19 cellular contexts compared by ENCODE assay signal in the genomic region with DNA sequence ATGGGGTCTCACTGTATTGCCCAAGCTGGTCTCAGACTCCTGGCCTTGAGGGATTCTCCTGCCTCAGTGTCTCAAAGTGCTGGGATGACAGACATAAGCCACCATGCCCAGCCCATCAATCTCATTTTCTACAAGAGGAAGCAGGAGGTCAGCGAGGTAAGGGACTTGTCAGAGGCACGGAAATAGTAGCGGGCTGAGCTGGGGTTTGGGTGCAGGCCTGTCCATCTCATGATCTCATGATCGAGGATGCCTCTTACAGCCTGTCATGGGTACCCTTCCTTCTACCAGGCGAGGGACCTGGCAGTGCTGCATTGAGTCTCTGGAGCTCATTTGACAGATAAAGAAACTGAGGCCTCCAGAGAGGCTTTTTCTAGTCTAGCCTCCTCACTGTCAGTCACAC. TPM values are rescaled to one million over a fixed set of nuclear protein-coding genes. Genes with fewer than 3 reads are reported as not detected.
A peak's percentile ranks its signal among the peaks of the same experiment; 100 is the strongest.
DNase-seq lines count a peak whose midpoint lies in the region; ATAC-seq, FAIRE-seq and TF ChIP-seq lines count a peak whose summit lies in the region.
"Had no signal": no experiment of that assay in that cellular context is flagged by ENCODE, and none has a peak within 500 bp of the region (broad histone marks: within the 10 kb centered on the region; RNA-seq: fewer than 3 reads in every experiment).

No MANE protein-coding gene starts in this region.

- no peaks in the 10 kb centered on the region for H4K20me1 ChIP-seq in HepG2 (ENCODE audit: insufficient read depth, low read length)
- H4K20me1 ChIP-seq in K562 (replicated peaks; ENCODE audit: control insufficient read depth, insufficient read depth, low read length), result no peaks in the 10 kb centered on the region
- H4K20me1 ChIP-seq: BLaER1 treated with 17β-estradiol and CSF1 and Interleukin-3, amounts not matched to agents 10 nM and 100 nM had no signal

- ATAC-seq in HepG2, result no peak
- no peak for ATAC-seq in right lobe of liver
- ATAC-seq in K562, result no peak
- no peak for ATAC-seq in GM21528 (IDR thresholded peaks at IDR 0.05; ENCODE audit: low FRiP score, unreplicated experiment)

- H3K9me3 ChIP-seq in HepG2 (ENCODE audit: low read length) (no peaks in the 10 kb centered on the region; the same call in 1 of the 2 replicates), right lobe of liver (no peaks in the 10 kb centered on the region), K562 (replicated peaks; ENCODE audit: control insufficient read depth, insufficient read depth, low read depth, low read length) (no peaks in the 10 kb centered on the region; the same call in 1 of the 2 replicates), mesenchymal stem cell (ENCODE audit: control insufficient read depth, low read length) (peaks cover 2% of the 10 kb centered on the region)
- H3K9me3 ChIP-seq: A549, BE2C had no signal

- no peak overlapping the region for H3K14ac ChIP-seq in mesenchymal stem cell (ENCODE audit: low read length in 2 of 2)

- no TSS peak for BruUV-seq in HepG2 (replicated peaks; lab: Mats Ljungman, UMichigan)
- no TSS peak for BruUV-seq in K562 (replicated peaks; lab: Mats Ljungman, UMichigan)

- no peak overlapping the region for H2BK120ac ChIP-seq in mesenchymal stem cell (ENCODE audit: low read depth, low read length)

- WGBS in HepG2 (ENCODE audit: low lambda C conversion rate), result 70% methylated on average over 4 of the region's 5 CpGs
- WGBS in right lobe of liver (ENCODE audit: insufficient coverage, low coverage, low lambda C conversion rate, missing lambda C conversion rate), result 100% methylated on average over 1 of the region's 5 CpGs
- WGBS in K562 (ENCODE audit: insufficient coverage, low coverage, missing lambda C conversion rate), result 72% methylated on average over 5 of the region's 5 CpGs
- 99% methylated on average over 5 of the region's 5 CpGs for WGBS in mesenchymal stem cell

- H3K18ac ChIP-seq in mesenchymal stem cell (ENCODE audit: low read depth in 1 of 2, low read length in 2 of 2), result no peak overlapping the region

- H3K36me3 ChIP-seq in HepG2 (replicated peaks in 1 of 2; ENCODE audit: control insufficient read depth in 1 of 2, insufficient read depth in 2 of 2, low read length in 2 of 2), result no peaks in the 10 kb centered on the region
- H3K36me3 ChIP-seq in right lobe of liver, result no peaks in the 10 kb centered on the region
- no peaks in the 10 kb centered on the region for H3K36me3 ChIP-seq in K562 (ENCODE audit: control insufficient read depth, insufficient read depth, low read length)
- no peaks in the 10 kb centered on the region for H3K36me3 ChIP-seq in mesenchymal stem cell (ENCODE audit: control insufficient read depth in 1 of 2, insufficient read depth in 2 of 2, low read depth in 1 of 2, low read length in 2 of 2)
- H3K36me3 ChIP-seq: BE2C; BLaER1 treated with 17β-estradiol and CSF1 and Interleukin-3, amounts not matched to agents 10 nM and 100 nM had no signal

- peaks cover 33% of the 10 kb centered on the region for H3K4me1 ChIP-seq in HepG2 (ENCODE audit: insufficient read depth, low read length)
- peaks cover 0 to 5% (median 0%) of the 10 kb centered on the region in 4 donors for H3K4me1 ChIP-seq in right lobe of liver
- peaks cover 6 to 11% of the 10 kb centered on the region in 2 experiments; a peak in 4 of 5 replicates for H3K4me1 ChIP-seq in K562 (replicated peaks in 1 of 2; ENCODE audit: control insufficient read depth in 2 of 2, insufficient read depth in 2 of 2, low read length in 2 of 2)
- H3K4me1 ChIP-seq in mesenchymal stem cell (ENCODE audit: control insufficient read depth, insufficient read depth, low read depth, low read length), result peaks cover 1% of the 10 kb centered on the region

- peaks cover 18% of the 10 kb centered on the region for H3K9me3 Mint-ChIP-seq in activated T-helper 2 cell treated with anti-CD3 and anti-CD28 coated beads, Interferon-gamma antibody, Interleukin-2, Interleukin-4, amounts not matched to agents 10 μg/mL and 5 μg/mL and 100 μg/mL, durations not matched to agents 14 hours and 24 hours and 36 hours

- no peak overlapping the region for H3K4me3 Mint-ChIP-seq in activated T-helper 2 cell treated with anti-CD3 and anti-CD28 coated beads, Interferon-gamma antibody, Interleukin-2, Interleukin-4, amounts not matched to agents 10 μg/mL and 5 μg/mL and 100 μg/mL, durations not matched to agents 14 hours and 24 hours and 36 hours (ENCODE audit: low read depth)
- H3K4me3 Mint-ChIP-seq: CD14-positive monocyte; CD4-positive, alpha-beta T cell; CD8-positive, alpha-beta memory T cell had no signal

- in situ Hi-C loops in HepG2 (cut with HindIII; ENCODE audit: extremely low pct_ligation_motif_present, low pct_unique_long_range_greater_than_20kb) (loop anchor here (5.0 kb wide), 1 partner anchor 57 kb away; no protein-coding TSS in a partner anchor), K562 (cut with MboI) (loop anchor here (5.0 kb wide), 1 partner anchor 198 kb away; no protein-coding TSS in a partner anchor)

- POLR2A ChIA-PET in HepG2 (lab: Yijun Ruan, JAX), result interaction anchor here (2.4 kb wide), 1 partner anchor 15 kb away, joined by 11 read pairs; no protein-coding TSS in a partner anchor
- POLR2A ChIA-PET in K562 (lab: Yijun Ruan, JAX), result interaction anchor here (0.5 kb wide), 1 partner anchor 1204 kb away, joined by 3 read pairs; no protein-coding TSS in a partner anchor

- no peak for FAIRE-seq in HepG2 (lab: Jason Lieb, UNC)
- no peak for FAIRE-seq in K562 (lab: Jason Lieb, UNC)
- FAIRE-seq: A549, G401.6, GM12892, H1 had no signal

- TF ChIP-seq EP300 in HepG2 (IDR thresholded peaks at IDR 0.05; ENCODE audit: low read depth in 2 of 2, low read length in 2 of 2) (no peak), HepG2 (CRISPR knock-in tag; IDR thresholded peaks at IDR 0.05; ENCODE audit: borderline replicate concordance) (no peak), K562 (IDR thresholded peaks at IDR 0.05; ENCODE audit: low read length) (no peak)

- H2AK5ac ChIP-seq in mesenchymal stem cell (ENCODE audit: low read length, severe bottlenecking), result no peak overlapping the region

- H2BK12ac ChIP-seq in mesenchymal stem cell (ENCODE audit: low read length in 2 of 2), result no peak overlapping the region

- no peak overlapping the region for H2BK5ac ChIP-seq in mesenchymal stem cell (ENCODE audit: low read depth, low read length, poor library complexity, severe bottlenecking)

- intact Hi-C loops in HepG2 (cut with micrococcal nuclease; ENCODE audit: unreplicated experiment), result loop anchor here (2.0 to 5.0 kb wide), 3 partner anchors 29 to 188 kb away; partner anchors contain the start of genes SCCPDH and SMYD3
- intact Hi-C loops in right lobe of liver (cut with DNase I), result loop anchor here in 1 of 2 donors (10.0 kb wide), 1 partner anchor 191 kb away; the partner anchor contains the start of gene SMYD3
- intact Hi-C loops in K562 (cut with micrococcal nuclease), result loop anchor here (5.0 to 10.0 kb wide), 2 partner anchors 277 to 1541 kb away; partner anchors contain the start of gene KIF26B
- intact Hi-C loops in activated T-helper 2 cell treated with anti-CD3 and anti-CD28 coated beads, Interferon-gamma antibody, Interleukin-2, Interleukin-4, amounts not matched to agents 10 μg/mL and 5 μg/mL and 100 μg/mL, durations not matched to agents 14 hours and 24 hours and 36 hours (cut with micrococcal nuclease), result no loop called here

- H2AFZ ChIP-seq in HepG2 (ENCODE audit: low read length), result no peak overlapping the region
- no peak overlapping the region for H2AFZ ChIP-seq in K562 (ENCODE audit: low read depth, low read length)
- no peak overlapping the region for H2AFZ ChIP-seq in mesenchymal stem cell (ENCODE audit: low read depth, low read length)
- H2AFZ ChIP-seq: GM23248 had no signal

- H3K4me3 ChIP-seq in HepG2 (replicated peaks in 1 of 3; ENCODE audit: insufficient read depth in 1 of 3, low read depth in 2 of 3, low read length in 3 of 3) (peak overlapping the region in 1 of 3 experiments; percentile 71; a peak in 1 of 6 replicates), right lobe of liver (no peak overlapping the region), K562 (no peak overlapping the region), mesenchymal stem cell (ENCODE audit: insufficient read depth in 1 of 2, low read depth in 1 of 2, low read length in 2 of 2) (no peak overlapping the region)
- H3K4me3 ChIP-seq: A549; BLaER1 treated with 17β-estradiol and CSF1 and Interleukin-3, amounts not matched to agents 10 nM and 100 nM; GM23248 had no signal

- no peak overlapping the region for H4K91ac ChIP-seq in mesenchymal stem cell (ENCODE audit: low read length)

- H3K4me1 Mint-ChIP-seq in activated T-helper 2 cell treated with anti-CD3 and anti-CD28 coated beads, Interferon-gamma antibody, Interleukin-2, Interleukin-4, amounts not matched to agents 10 μg/mL and 5 μg/mL and 100 μg/mL, durations not matched to agents 14 hours and 24 hours and 36 hours (ENCODE audit: low read depth), result peaks cover 9% of the 10 kb centered on the region

- TF ChIP-seq POLR2A in HepG2 (IDR thresholded peaks at IDR 0.05; ENCODE audit: insufficient read depth in 1 of 2, low read depth in 2 of 2, low read length in 2 of 2) (no peak), right lobe of liver (IDR thresholded peaks at IDR 0.05) (no peak), K562 (conservative IDR thresholded peaks at IDR 0.05) (no peak)

- H3K27me3 ChIP-seq in HepG2 (ENCODE audit: control insufficient read depth in 1 of 2, insufficient read depth in 2 of 2, low read length in 2 of 2), result no peaks in the 10 kb centered on the region; a peak in 2 of 5 replicates
- no peaks in the 10 kb centered on the region for H3K27me3 ChIP-seq in right lobe of liver
- no peaks in the 10 kb centered on the region for H3K27me3 ChIP-seq in K562 (ENCODE audit: control insufficient read depth in 2 of 2, insufficient read depth in 2 of 2, low read length in 2 of 2)
- H3K27me3 ChIP-seq in mesenchymal stem cell (ENCODE audit: control insufficient read depth in 1 of 2, insufficient read depth in 1 of 2, low read length in 2 of 2), result no peaks in the 10 kb centered on the region
- H3K27me3 ChIP-seq: BE2C; BLaER1 treated with 17β-estradiol and CSF1 and Interleukin-3, amounts not matched to agents 10 nM and 100 nM had no signal

- no peaks in the 10 kb centered on the region for H3K79me2 ChIP-seq in HepG2 (ENCODE audit: insufficient read depth, low read length)
- no peaks in the 10 kb centered on the region for H3K79me2 ChIP-seq in K562 (ENCODE audit: control insufficient read depth, insufficient read depth, low read length)

- H3K79me1 ChIP-seq in mesenchymal stem cell (replicated peaks; ENCODE audit: low read length, poor library complexity, severe bottlenecking), result no peaks in the 10 kb centered on the region

- no peak overlapping the region for H2BK15ac ChIP-seq in mesenchymal stem cell (ENCODE audit: low read depth, poor library complexity, severe bottlenecking)

- no peak for TF ChIP-seq RAD21 in HepG2 (CRISPR knock-in tag; IDR thresholded peaks at IDR 0.05)
- TF ChIP-seq RAD21 in K562 (CRISPR knock-in tag; conservative IDR thresholded peaks at IDR 0.05 in 1 of 2, IDR thresholded peaks at IDR 0.05 in 1 of 2), result no peak

- no peaks in the 10 kb centered on the region for H3K9me1 ChIP-seq in K562 (ENCODE audit: control insufficient read depth, insufficient read depth, low read length)

- H3K27me3 Mint-ChIP-seq in activated T-helper 2 cell treated with anti-CD3 and anti-CD28 coated beads, Interferon-gamma antibody, Interleukin-2, Interleukin-4, amounts not matched to agents 10 μg/mL and 5 μg/mL and 100 μg/mL, durations not matched to agents 14 hours and 24 hours and 36 hours (ENCODE audit: low read depth), result no peaks in the 10 kb centered on the region
- H3K27me3 Mint-ChIP-seq: CD8-positive, alpha-beta memory T cell had no signal

- no peaks in the 10 kb centered on the region for H3K36me3 Mint-ChIP-seq in activated T-helper 2 cell treated with anti-CD3 and anti-CD28 coated beads, Interferon-gamma antibody, Interleukin-2, Interleukin-4, amounts not matched to agents 10 μg/mL and 5 μg/mL and 100 μg/mL, durations not matched to agents 14 hours and 24 hours and 36 hours (ENCODE audit: low read depth)

- peak overlapping the region; percentile 100 for H3K4me2 ChIP-seq in HepG2 (ENCODE audit: low read depth, low read length)
- no peak overlapping the region for H3K4me2 ChIP-seq in K562 (ENCODE audit: insufficient read depth, low read length)
- peak overlapping the region; percentile 29 for H3K4me2 ChIP-seq in mesenchymal stem cell (ENCODE audit: low read length, poor library complexity, severe bottlenecking)

- no peak overlapping the region for H4K8ac ChIP-seq in mesenchymal stem cell (ENCODE audit: low read length)

- no peak overlapping the region for H3K4ac ChIP-seq in mesenchymal stem cell (ENCODE audit: low read depth in 1 of 2, low read length in 2 of 2)

- no peak for TF ChIP-seq CTCF in HepG2 (CRISPR knock-in tag; IDR thresholded peaks at IDR 0.05)
- no peak for TF ChIP-seq CTCF in right lobe of liver (IDR thresholded peaks at IDR 0.05)
- no peak for TF ChIP-seq CTCF in K562 (IDR thresholded peaks at IDR 0.05 in 2 of 3, conservative IDR thresholded peaks at IDR 0.05 in 1 of 3; ENCODE audit: insufficient read depth in 2 of 3, low read depth in 1 of 3, low read length in 3 of 3)

- H3K9ac ChIP-seq in HepG2 (ENCODE audit: insufficient read depth, low read depth, low read length) (no peak overlapping the region; the same call in 1 of the 2 replicates), K562 (ENCODE audit: insufficient read depth in 1 of 2, low read depth in 2 of 2, low read length in 2 of 2) (no peak overlapping the region), mesenchymal stem cell (ENCODE audit: low read length) (no peak overlapping the region)
- H3K9ac ChIP-seq: BLaER1 treated with 17β-estradiol and CSF1 and Interleukin-3, amounts not matched to agents 10 nM and 100 nM; GM23248 had no signal

- CTCF ChIA-PET in HepG2 (lab: Yijun Ruan, JAX; ENCODE audit: low intra/inter-chr PET ratio, low total read pairs) (no interaction called here), K562 (lab: Yijun Ruan, JAX; ENCODE audit: low intra/inter-chr PET ratio) (no interaction called here)

- H3K27ac Mint-ChIP-seq in activated T-helper 2 cell treated with anti-CD3 and anti-CD28 coated beads, Interferon-gamma antibody, Interleukin-2, Interleukin-4, amounts not matched to agents 10 μg/mL and 5 μg/mL and 100 μg/mL, durations not matched to agents 14 hours and 24 hours and 36 hours, result no peak overlapping the region
- H3K27ac Mint-ChIP-seq: CD4-positive, alpha-beta T cell had no signal

- H3K23ac ChIP-seq in mesenchymal stem cell (ENCODE audit: low read length in 2 of 2), result no peak overlapping the region

- H3K27ac ChIP-seq in HepG2 (ENCODE audit: extremely low read length, insufficient read depth, low read length) (peak overlapping the region; percentile 49), right lobe of liver (peak overlapping the region in 1 of 3 donors; percentile 27), K562 (ENCODE audit: extremely low read depth, low read depth, low read length) (no peak overlapping the region), mesenchymal stem cell (ENCODE audit: low read length, poor library complexity, severe bottlenecking) (no peak overlapping the region), substantia nigra (ENCODE audit: low read depth, low read length, poor library complexity, severe bottlenecking) (no peak overlapping the region)
- H3K27ac ChIP-seq: A549; BLaER1 treated with 17β-estradiol and CSF1 and Interleukin-3, amounts not matched to agents 10 nM and 100 nM; GM23248 had no signal

- DNase-seq in HepG2 (ENCODE audit: low spot score), result no peak
- no peak for DNase-seq in right lobe of liver
- no peak for DNase-seq in K562 (ENCODE audit: extremely low read depth in 1 of 4, low spot score in 3 of 4)
- DNase-seq in mesenchymal stem cell, result no peak
- no peak for DNase-seq in substantia nigra (lab: John Stamatoyannopoulos, UW)
- DNase-seq in activated T-helper 2 cell treated with anti-CD3 and anti-CD28 coated beads, Interferon-gamma antibody, Interleukin-2, Interleukin-4, amounts not matched to agents 10 μg/mL and 5 μg/mL and 100 μg/mL, durations not matched to agents 14 hours and 24 hours and 36 hours (ENCODE audit: low spot score), result no peak
- DNase-seq: AML-193, HCEC 1CT had no signal

RNA-seq across cellular contexts. Expression of gene SCCPDH, which starts 28.5 kb away (rescaled TPM):
- total RNA-seq in HepG2 (2016; rRNA removed; fragmentation: Illumina TruSeq; extraction: Trizol) (62.3 and 65.6 TPM in 2 replicates), right lobe of liver (100 to 1,000 TPM in 1 of 6 experiments, 10 to 100 TPM in 5; 80.3 to 125 (median 85.3) TPM), K562 (2014; rRNA removed) (37.1 and 42.3 TPM in 2 replicates), K562 (2014; rRNA removed; fragmentation: Illumina TruSeq; extraction: Trizol) (47.1 and 54.4 TPM in 2 replicates), K562 (2015; rRNA removed; fragmentation: Illumina TruSeq; extraction: Trizol) (36.6 and 38.2 TPM in 2 replicates), K562 (2021) (37.8 and 38.3 TPM in 2 replicates)
- total RNA-seq in HepG2 (2016; cell fraction: cytosol; rRNA removed; fragmentation: Illumina TruSeq; extraction: Trizol; ENCODE audit: low read depth), result 30.7 and 32.1 TPM in 2 replicates
- total RNA-seq in HepG2 (2016; cell fraction: insoluble cytoplasmic fraction; rRNA removed; fragmentation: Illumina TruSeq; extraction: Trizol), result 63.7 and 66.1 TPM in 2 replicates
- 42.1 and 43.2 TPM in 2 replicates for total RNA-seq in HepG2 (2016; cell fraction: membrane; rRNA removed; fragmentation: Illumina TruSeq; extraction: Trizol)
- 47.4 and 48.2 TPM in 2 replicates for total RNA-seq in HepG2 (2016; cell fraction: nucleus; rRNA removed; fragmentation: Illumina TruSeq; extraction: Trizol)
- polyA plus RNA-seq in HepG2 (2011; rRNA removed) (29.8 and 36.7 TPM in 2 replicates), K562 (2011; rRNA removed) (39.9 and 61.9 TPM in 2 replicates), K562 (2014; fragmentation: Illumina TruSeq; extraction: Trizol) (28.8 and 29.8 TPM in 2 replicates), K562 (2014; fragmentation: Nextera tagmentation; extraction: Ambion mirVana) (10 to 100 TPM in 1 of 2 experiments, 1 to 10 TPM in 1; 7.0 to 11.8 TPM), K562 (2014; rRNA removed) (48.2 and 51.9 TPM in 2 replicates)
- 24.8 and 30.0 TPM in 2 replicates for polyA plus RNA-seq in HepG2 (2011; cell fraction: cytosol; rRNA removed)
- 11.2 and 14.2 TPM in 2 replicates for polyA plus RNA-seq in HepG2 (2011; cell fraction: nucleus; rRNA removed)
- 36.7 and 52.0 TPM in 2 replicates for polyA plus RNA-seq in HepG2 (2012)
- polyA plus RNA-seq in HepG2 (2016; cell fraction: cytosol; fragmentation: Illumina TruSeq; extraction: Trizol; ENCODE audit: low read depth), result 24.1 and 29.6 TPM in 2 replicates
- 55.1 and 61.6 TPM in 2 replicates for polyA plus RNA-seq in HepG2 (2016; cell fraction: insoluble cytoplasmic fraction; fragmentation: Illumina TruSeq; extraction: Trizol; ENCODE audit: low read depth)
- polyA plus RNA-seq in HepG2 (2016; cell fraction: membrane; fragmentation: Illumina TruSeq; extraction: Trizol; ENCODE audit: low read depth), result 28.6 and 29.9 TPM in 2 replicates
- 42.1 and 48.3 TPM in 2 replicates for polyA plus RNA-seq in HepG2 (2016; cell fraction: nucleus; fragmentation: Illumina TruSeq; extraction: Trizol; ENCODE audit: insufficient read depth, low read depth)
- polyA minus RNA-seq in HepG2 (2011; rRNA and poly(A)+ RNA removed; ENCODE audit: low replicate concordance), result 2.0 and 17.9 TPM in 2 replicates
- 19.6 and 22.0 TPM in 2 replicates for polyA minus RNA-seq in HepG2 (2011; cell fraction: cytosol; rRNA and poly(A)+ RNA removed)
- 51.8 and 53.6 TPM in 2 replicates for polyA minus RNA-seq in HepG2 (2011; cell fraction: nucleus; rRNA and poly(A)+ RNA removed)
- total RNA-seq in K562 (2011; cell fraction: chromatin; rRNA removed; ENCODE audit: low replicate concordance), result 13.0 and 22.1 TPM in 2 replicates
- 18.0 and 18.2 TPM in 2 replicates for total RNA-seq in K562 (2011; cell fraction: nucleolus; rRNA removed)
- total RNA-seq in K562 (2011; cell fraction: nucleoplasm; rRNA removed), result 25.6 and 32.5 TPM in 2 replicates
- 20.4 and 30.0 TPM in 2 replicates for polyA plus RNA-seq in K562 (2011; cell fraction: cytosol; rRNA removed)
- polyA plus RNA-seq in K562 (2011; cell fraction: nucleus; rRNA removed), result 9.3 and 15.3 TPM in 2 replicates
- 34.8 and 38.1 TPM in 2 replicates for polyA plus RNA-seq in K562 (2012)
- 40.2 and 42.3 TPM in 2 replicates for polyA minus RNA-seq in K562 (2011; rRNA and poly(A)+ RNA removed)
- 14.8 and 14.9 TPM in 2 replicates for polyA minus RNA-seq in K562 (2011; cell fraction: cytosol; rRNA and poly(A)+ RNA removed)
- polyA minus RNA-seq in K562 (2011; cell fraction: nucleus; rRNA and poly(A)+ RNA removed), result 8.1 and 12.9 TPM in 2 replicates
- 25.2 TPM for polyA plus RNA-seq in mesenchymal stem cell (2013, experiment 1 of 2)
- 26.5 TPM for polyA plus RNA-seq in mesenchymal stem cell (2013, experiment 2 of 2)
- total RNA-seq in activated T-helper 2 cell treated with anti-CD3 and anti-CD28 coated beads, Interferon-gamma antibody, Interleukin-2, Interleukin-4, amounts not matched to agents 10 μg/mL and 5 μg/mL and 100 μg/mL, durations not matched to agents 14 hours and 24 hours and 36 hours, result 34.1 and 34.3 TPM in 2 replicates

Comparison
In these comparisons a context has a peak if more than half of its experiments do, and no peak if none do; other contexts are left out.
1. Of the 241 proteins assayed by ChIP-seq in both HepG2 and K562: peak only in HepG2: none; only in K562: FOXK1; in both: none; in neither: 240.